15 cellular contexts compared by ENCODE assay signal in genomic region chr1:226631229-226632000, GRCh38.
DNase-seq lines count a peak whose midpoint lies in the region; ATAC-seq and TF ChIP-seq lines count a peak whose summit lies in the region.
"Had no signal": no experiment of that assay in that cellular context is flagged by ENCODE, and none has a peak within 500 bp of the region (broad histone marks: within the 10 kb centered on the region; RNA-seq: fewer than 3 reads in every experiment).

No MANE protein-coding gene starts in this region.

- H3K27ac ChIP-seq in right atrium auricular region, result no peak overlapping the region
- no peak overlapping the region for H3K27ac ChIP-seq in upper lobe of right lung
- H3K27ac ChIP-seq: adrenal gland, SK-N-MC had no signal

- H3K4me1 ChIP-seq in right atrium auricular region, result peaks cover 0 to 23% of the 10 kb centered on the region in 2 donors
- H3K4me1 ChIP-seq in upper lobe of right lung, result peaks cover 16% of the 10 kb centered on the region
- H3K4me1 ChIP-seq: adrenal gland had no signal

- H3K4me3 Mint-ChIP-seq in chondrocyte (ENCODE audit: unreplicated experiment) (no peak overlapping the region), nephron (no peak overlapping the region)
- no peak overlapping the region for H3K4me3 Mint-ChIP-seq in T-helper 2 cell treated with Interferon-gamma antibody and Interleukin-4, amounts not matched to agents 5 μg/mL and 100 μg/mL, for 36 hours

- intact Hi-C loops in Right ventricle myocardium superior (cut with DNase I), result no loop called here
- intact Hi-C loops in upper lobe of right lung (cut with DNase I), result loop anchor here (10.0 kb wide), 1 partner anchor 103 kb away; the partner anchor contains the start of gene ITPKB

- H3K27me3 Mint-ChIP-seq in chondrocyte (ENCODE audit: low read depth) (no peaks in the 10 kb centered on the region), nephron (ENCODE audit: low read depth) (peaks cover 12% of the 10 kb centered on the region)
- no peaks in the 10 kb centered on the region for H3K27me3 Mint-ChIP-seq in T-helper 2 cell treated with Interferon-gamma antibody and Interleukin-4, amounts not matched to agents 5 μg/mL and 100 μg/mL, for 36 hours (ENCODE audit: low read depth)

- H3K4me3 ChIP-seq in right atrium auricular region (no peak overlapping the region), upper lobe of right lung (no peak overlapping the region)
- H3K4me3 ChIP-seq: adrenal gland, heart left ventricle had no signal

- H3K4me1 Mint-ChIP-seq in chondrocyte (ENCODE audit: low read depth) (peaks cover 6% of the 10 kb centered on the region), nephron (peaks cover 42% of the 10 kb centered on the region)
- H3K4me1 Mint-ChIP-seq in T-helper 2 cell treated with Interferon-gamma antibody and Interleukin-4, amounts not matched to agents 5 μg/mL and 100 μg/mL, for 36 hours (ENCODE audit: low read depth), result peaks cover 37% of the 10 kb centered on the region

- DNase-seq in Right ventricle myocardium superior (peak; percentile 24), right atrium auricular region (ENCODE audit: low spot score) (no peak), chondrocyte (ENCODE audit: low spot score) (peak; percentile 34), upper lobe of right lung (peak; percentile 44), GDM1 (lab: John Stamatoyannopoulos, UW) (no peak), MV-4-11 (lab: John Stamatoyannopoulos, UW) (no peak)
- DNase-seq in T-helper 2 cell treated with Interferon-gamma antibody and Interleukin-4, amounts not matched to agents 5 μg/mL and 100 μg/mL, for 36 hours (ENCODE audit: low spot score), result no peak
- DNase-seq: DMS53; NCI-H1694; stimulated activated CD4-positive, alpha-beta T cell treated with anti-CD3 and anti-CD28 coated beads, Interleukin-2, amount 100 ng/mL, for 24 hours had no signal

- ATAC-seq in Right ventricle myocardium superior (ENCODE audit: poor library complexity) (no peak), upper lobe of right lung (no peak)
- ATAC-seq: heart left ventricle, left colon had no signal

- no peaks in the 10 kb centered on the region for H3K9me3 Mint-ChIP-seq in chondrocyte (ENCODE audit: low read depth)
- H3K9me3 Mint-ChIP-seq in nephron, result no peaks in the 10 kb centered on the region
- H3K9me3 Mint-ChIP-seq in T-helper 2 cell treated with Interferon-gamma antibody and Interleukin-4, amounts not matched to agents 5 μg/mL and 100 μg/mL, for 36 hours, result no peaks in the 10 kb centered on the region

- no peaks in the 10 kb centered on the region for H3K36me3 ChIP-seq in right atrium auricular region
- H3K36me3 ChIP-seq in upper lobe of right lung, result peaks cover 18% of the 10 kb centered on the region
- H3K36me3 ChIP-seq: adrenal gland had no signal

- no peak for TF ChIP-seq CTCF in right atrium auricular region (IDR thresholded peaks at IDR 0.05)
- no peak for TF ChIP-seq CTCF in chondrocyte (IDR thresholded peaks at IDR 0.05)
- TF ChIP-seq CTCF in nephron (IDR thresholded peaks at IDR 0.05; ENCODE audit: unreplicated experiment in 3 of 3), result no peak
- no peak for TF ChIP-seq CTCF in upper lobe of right lung (IDR thresholded peaks at IDR 0.05)

- no peaks in the 10 kb centered on the region for H3K36me3 Mint-ChIP-seq in chondrocyte (ENCODE audit: low read depth)
- no peaks in the 10 kb centered on the region for H3K36me3 Mint-ChIP-seq in nephron (ENCODE audit: low read depth)
- peaks cover 30% of the 10 kb centered on the region for H3K36me3 Mint-ChIP-seq in T-helper 2 cell treated with Interferon-gamma antibody and Interleukin-4, amounts not matched to agents 5 μg/mL and 100 μg/mL, for 36 hours (ENCODE audit: low read depth)

- H3K27me3 ChIP-seq in right atrium auricular region (no peaks in the 10 kb centered on the region), upper lobe of right lung (no peaks in the 10 kb centered on the region)
- H3K27me3 ChIP-seq: adrenal gland, heart left ventricle had no signal

- H3K9me3 ChIP-seq in right atrium auricular region, result no peaks in the 10 kb centered on the region
- no peaks in the 10 kb centered on the region for H3K9me3 ChIP-seq in upper lobe of right lung
- H3K9me3 ChIP-seq: adrenal gland, heart left ventricle had no signal

- no peak overlapping the region for H3K27ac Mint-ChIP-seq in chondrocyte (ENCODE audit: unreplicated experiment)
- H3K27ac Mint-ChIP-seq in nephron, result peak overlapping the region; percentile 24 to 87 (median 75)
- H3K27ac Mint-ChIP-seq in T-helper 2 cell treated with Interferon-gamma antibody and Interleukin-4, amounts not matched to agents 5 μg/mL and 100 μg/mL, for 36 hours, result no peak overlapping the region

Comparison
In these comparisons a context has a peak if more than half of its experiments do, and no peak if none do; other contexts are left out.
1. DNase-seq: peak in Right ventricle myocardium superior (single experiment), chondrocyte (single experiment) and upper lobe of right lung (single experiment); none in right atrium auricular region (single experiment), GDM1 (single experiment), T-helper 2 cell treated with Interferon-gamma antibody and Interleukin-4, amounts not matched to agents 5 μg/mL and 100 μg/mL, for 36 hours (single experiment) and MV-4-11 (single experiment).
2. H3K27ac Mint-ChIP-seq: peak in nephron (3 of 3); none in chondrocyte (single experiment) and T-helper 2 cell treated with Interferon-gamma antibody and Interleukin-4, amounts not matched to agents 5 μg/mL and 100 μg/mL, for 36 hours (single experiment).